ENCODE assay signal across 1 cellular context in the genomic region with DNA sequence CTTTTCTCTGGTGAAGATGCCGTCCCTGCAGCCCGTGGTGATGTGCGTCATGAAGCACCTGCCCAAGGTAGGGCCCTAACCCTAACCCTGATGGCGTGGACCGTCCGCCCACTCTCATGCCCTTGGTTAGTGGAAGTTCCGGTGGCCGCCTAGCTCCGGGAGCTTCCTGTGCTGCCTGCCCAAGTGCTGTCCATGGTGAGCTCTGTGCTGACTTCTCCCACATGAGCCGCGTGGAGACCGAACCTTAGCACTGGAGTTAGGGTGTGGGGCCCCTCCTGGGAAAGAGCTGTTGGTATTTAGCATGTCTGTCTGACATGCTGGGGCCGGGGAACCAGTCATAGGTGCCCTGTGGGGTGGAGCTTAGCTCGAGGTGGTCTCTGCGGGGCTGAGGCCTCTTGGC.
TF ChIP-seq lines count a peak whose summit lies in the region.

No MANE protein-coding gene starts in this region.

TF ChIP-seq in endothelial cell of umbilical vein, 7 proteins besides CTCF, POLR2A, EP300 and RAD21:
- TF ChIP-seq JUN (IDR thresholded peaks at IDR 0.05; ENCODE audit: borderline replicate concordance, insufficient read depth, insufficient read length, low read depth) (no peak), FOS (IDR thresholded peaks at IDR 0.05; ENCODE audit: borderline replicate concordance, insufficient read depth, low read length) (no peak), MAX (IDR thresholded peaks at IDR 0.05; ENCODE audit: insufficient read depth, insufficient read length) (no peak), MYC (IDR thresholded peaks at IDR 0.05; ENCODE audit: low read depth, low read length) (no peak), GATA2 (IDR thresholded peaks at IDR 0.05; ENCODE audit: insufficient read depth, insufficient read length, low read depth, low read length) (no peak), EZH2 (IDR thresholded peaks at IDR 0.05; ENCODE audit: borderline replicate concordance, low read depth, low read length, severe bottlenecking) (no peak), POLR2AphosphoS5 (IDR thresholded peaks at IDR 0.05; ENCODE audit: insufficient read depth, low read depth, low read length) (no peak)
